ENCODE assay signal across 8 cellular contexts in genomic region chr6:167217951-167218759, GRCh38.
A peak's percentile ranks its signal among the peaks of the same experiment; 100 is the strongest.
DNase-seq lines count a peak whose midpoint lies in the region; ATAC-seq and TF ChIP-seq lines count a peak whose summit lies in the region.
"Not testable (repeated sequence)": the region's sequence is repeated elsewhere in the genome, so short reads cannot be mapped to it uniquely, and the experiment has no call there.

No MANE protein-coding gene starts in this region.

- peaks cover 24% of the 10 kb centered on the region for H3K4me1 Mint-ChIP-seq in GM23338
- H3K4me1 Mint-ChIP-seq in memory B cell: not testable (repeated sequence)

- H3K4me3 Mint-ChIP-seq in GM23338, memory B cell: not testable (repeated sequence)

- H3K4me2 ChIP-seq in GM23338: not testable (repeated sequence)

- DNase-seq in ELF-1 (ENCODE audit: low read depth, low spot score) (peak; percentile 73), M059J (ENCODE audit: low read depth) (peak; percentile 9), RPMI8226 (peak; percentile 33), activated gamma-delta T cell treated with Interleukin-2 at 50 U/mL for 16 hours (peak; percentile 11), fibroblast of peridontal ligament (ENCODE audit: extremely low read depth) (peak; percentile 2), testis (peak; percentile 35)
- not testable (repeated sequence) for DNase-seq in GM23338 (ENCODE audit: low spot score); memory B cell (ENCODE audit: low spot score in 2 of 2)

- not testable (repeated sequence) for H3K27ac ChIP-seq in GM23338 (ENCODE audit: low read depth); testis

- H3K36me3 Mint-ChIP-seq in GM23338 (ENCODE audit: low read depth); memory B cell: not testable (repeated sequence)

- peak; percentile 56 for ATAC-seq in GM23338
- ATAC-seq in memory B cell (ENCODE audit: low read depth): peak; percentile 88

- not testable (repeated sequence) for H3K9me2 ChIP-seq in GM23338 (ENCODE audit: insufficient read depth)

- not testable (repeated sequence) for H2AFZ ChIP-seq in GM23338

- intact Hi-C loops in testis (cut with DNase I; ENCODE audit: low total_unique reads): not testable (repeated sequence)

- peaks cover 16% of the 10 kb centered on the region for H3K4me1 ChIP-seq in GM23338 (ENCODE audit: insufficient read depth)
- H3K4me1 ChIP-seq in testis: not testable (repeated sequence)

- not testable (repeated sequence) for H3K27ac Mint-ChIP-seq in GM23338, memory B cell

- not testable (repeated sequence) for H3K9me3 ChIP-seq in testis

- not testable (repeated sequence) for H3K9me3 Mint-ChIP-seq in GM23338, memory B cell

- H3K36me3 ChIP-seq in GM23338 (ENCODE audit: insufficient read depth); testis (ENCODE audit: low read depth, missing control alignments): not testable (repeated sequence)

- H3K4me3 ChIP-seq in GM23338, testis: not testable (repeated sequence)

- not testable (repeated sequence) for TF ChIP-seq POLR2A in testis (IDR thresholded peaks at IDR 0.05)

- H4K20me1 ChIP-seq in GM23338 (replicated peaks; ENCODE audit: insufficient read depth): not testable (repeated sequence)

- WGBS in testis, 2 donors: 39% methylated on average over 11 to 12 of the region's 15 CpGs

- TF ChIP-seq CTCF in GM23338 (conservative IDR thresholded peaks at IDR 0.05; ENCODE audit: low read depth in 2 of 2): peak; percentile 36 to 50
- not testable (repeated sequence) for TF ChIP-seq CTCF in testis (IDR thresholded peaks at IDR 0.05)

- peaks cover 22% of the 10 kb centered on the region for H3K27me3 Mint-ChIP-seq in GM23338 (ENCODE audit: insufficient read depth, low read depth, poor library complexity)
- not testable (repeated sequence) for H3K27me3 Mint-ChIP-seq in memory B cell

- not testable (repeated sequence) for H3K79me2 ChIP-seq in GM23338 (replicated peaks; ENCODE audit: insufficient read depth)

- H3K27me3 ChIP-seq in GM23338 (ENCODE audit: insufficient read depth); testis: not testable (repeated sequence)

- not testable (repeated sequence) for H3F3A ChIP-seq in GM23338 (replicated peaks; ENCODE audit: low read depth)
